Comparison of ENCODE assay signal across 24 cellular contexts in genomic region chr2:47632754-47633153, GRCh38.
"Had no signal": no experiment of that assay in that cellular context is flagged by ENCODE, and none has a peak within 500 bp of the region (broad histone marks: within the 10 kb centered on the region; RNA-seq: fewer than 3 reads in every experiment).

No MANE protein-coding gene starts in this region.

- H3K9me3 ChIP-seq: adrenal gland, body of pancreas, SJSA1 had no signal

- H3K4me1 ChIP-seq: body of pancreas had no signal

- H3K4me3 ChIP-seq: adrenal gland, body of pancreas, K562, SJSA1 had no signal

- H3K27ac ChIP-seq: adrenal gland, body of pancreas, SJSA1 had no signal

- H3K27me3 ChIP-seq: adrenal gland, body of pancreas had no signal

- DNase-seq: activated B cell treated with CpG ODN at 0.5 μM for 24 hours; activated CD4-positive, alpha-beta memory T cell treated with anti-CD3 and anti-CD28 coated beads for 36 hours; activated CD4-positive, alpha-beta T cell treated with anti-CD3 and anti-CD28 coated beads for 1 hour; activated CD4-positive, alpha-beta T cell treated with anti-CD3 and anti-CD28 coated beads, Interleukin-2, amount 10 ng/mL, durations not matched to agents 24 days and 14 days; activated CD8-positive, alpha-beta memory T cell treated with anti-CD3 and anti-CD28 coated beads for 24 hours; activated naive CD4-positive, alpha-beta T cell treated with anti-CD3 and anti-CD28 coated beads, Interleukin-2, amount 50 U/mL, for 16 hours; activated naive CD8-positive, alpha-beta T cell treated with anti-CD3 and anti-CD28 coated beads, Interleukin-2, amount 10 ng/mL, durations not matched to agents 7 days and 5 days; activated T-cell treated with anti-CD3 and anti-CD28 coated beads for 4 hours; activated T-cell treated with anti-CD3 and anti-CD28 coated beads, Interleukin-2, amount 50 U/mL, for 48 hours; central memory CD4-positive, alpha-beta T cell; Karpas-422; MM.1S; NCI-H1105; NCI-H1436; NCI-H1694 treated with DMSO at 0.1 percent for 48 hours; NCI-H2029 treated with DMSO at 0.1 percent for 48 hours; NCI-H510A treated with DMSO at 0.1 percent for 48 hours; NCI-H69; NK-92 treated with Interleukin-12 subunit alpha and Interleukin-12 subunit beta, amount 100 ng/mL, for 24 hours; SHP77 had no signal

- H3K36me3 ChIP-seq: adrenal gland, SJSA1 had no signal
